26 cellular contexts compared by ENCODE assay signal in genomic region chr3:54905230-54905888, GRCh38. TPM values are rescaled to one million over a fixed set of nuclear protein-coding genes. Genes with fewer than 3 reads are reported as not detected.
DNase-seq lines count a peak whose midpoint lies in the region; TF ChIP-seq lines count a peak whose summit lies in the region.
"Had no signal": no experiment of that assay in that cellular context is flagged by ENCODE, and none has a peak within 500 bp of the region (broad histone marks: within the 10 kb centered on the region; RNA-seq: fewer than 3 reads in every experiment).

No MANE protein-coding gene starts in this region.

- TF ChIP-seq CTCF in HFFc6 (IDR thresholded peaks at IDR 0.05) (peak; percentile 32), astrocyte of the cerebellum (IDR thresholded peaks at IDR 0.05; ENCODE audit: low read depth, low read length, missing control alignments) (no peak)

- no peaks in the 10 kb centered on the region for H3K36me3 Mint-ChIP-seq in HFFc6 (ENCODE audit: low read depth)
- H3K36me3 Mint-ChIP-seq: activated CD4-positive, alpha-beta memory T cell treated with anti-CD3 and anti-CD28 coated beads for 36 hours; activated naive CD4-positive, alpha-beta T cell treated with anti-CD3 and anti-CD28 coated beads, Interleukin-2, amount 10 ng/mL, durations not matched to agents 7 days and 5 days; stimulated activated effector memory CD8-positive, alpha-beta T cell treated with anti-CD3 and anti-CD28 coated beads, Interleukin-12 subunit alpha, Interleukin-12 subunit beta, amount 100 ng/mL, for 72 hours had no signal

- H3K4me1 Mint-ChIP-seq in HFFc6 (ENCODE audit: low read depth), result peaks cover 83% of the 10 kb centered on the region
- H3K4me1 Mint-ChIP-seq: activated naive CD4-positive, alpha-beta T cell treated with anti-CD3 and anti-CD28 coated beads, Interleukin-2, amount 10 ng/mL, durations not matched to agents 7 days and 5 days; H9; stimulated activated effector memory CD8-positive, alpha-beta T cell treated with anti-CD3 and anti-CD28 coated beads, Interleukin-12 subunit alpha, Interleukin-12 subunit beta, amount 100 ng/mL, for 72 hours; WTC11 had no signal

- DNase-seq in HFFc6 (peak; percentile 58), astrocyte of the cerebellum (ENCODE audit: low read depth) (peak; percentile 53), iris pigment epithelial cell (ENCODE audit: low read depth) (peak; percentile 51), G401 (ENCODE audit: low spot score) (no peak)
- no peak for DNase-seq in central memory CD4-positive, alpha-beta T cell
- DNase-seq in activated CD4-positive, alpha-beta T cell treated with anti-CD3 and anti-CD28 coated beads, Interleukin-2, amount 50 U/mL, for 1 hour, result no peak
- DNase-seq: activated CD4-positive, alpha-beta memory T cell treated with anti-CD3 and anti-CD28 coated beads for 36 hours; activated naive CD4-positive, alpha-beta T cell treated with anti-CD3 and anti-CD28 coated beads, Interleukin-2, amount 10 ng/mL, durations not matched to agents 7 days and 5 days; BE2C; brain microvascular endothelial cell; gastrocnemius medialis; GDM1; H9; MG63; NCI-H1436; right cardiac atrium; T-helper 2 cell had no signal

- H3K27me3 Mint-ChIP-seq in HFFc6 (ENCODE audit: insufficient read depth), result no peaks in the 10 kb centered on the region; the same call in 1 of the 2 replicates
- H3K27me3 Mint-ChIP-seq: activated CD4-positive, alpha-beta memory T cell treated with anti-CD3 and anti-CD28 coated beads for 36 hours; activated naive CD4-positive, alpha-beta T cell treated with anti-CD3 and anti-CD28 coated beads, Interleukin-2, amount 10 ng/mL, durations not matched to agents 7 days and 5 days had no signal

- H3K9me3 Mint-ChIP-seq in HFFc6, result no peaks in the 10 kb centered on the region
- H3K9me3 Mint-ChIP-seq: activated CD4-positive, alpha-beta memory T cell treated with anti-CD3 and anti-CD28 coated beads for 36 hours; activated naive CD4-positive, alpha-beta T cell treated with anti-CD3 and anti-CD28 coated beads, Interleukin-2, amount 10 ng/mL, durations not matched to agents 7 days and 5 days; dendritic cell treated with granulocyte-macrophage colony-stimulating factor and Interleukin-4, amounts not matched to agents 40 ng/mL and 50 ng/mL, for 4 days; H9 had no signal

- H3K27me3 ChIP-seq in skeletal muscle satellite cell (ENCODE audit: control insufficient read depth, insufficient read depth, low read length), result no peaks in the 10 kb centered on the region
- H3K27me3 ChIP-seq: BE2C, brain microvascular endothelial cell, gastrocnemius medialis, MG63 had no signal

- H3K27ac Mint-ChIP-seq in HFFc6, result peak overlapping the region; percentile 42
- H3K27ac Mint-ChIP-seq: activated CD4-positive, alpha-beta memory T cell treated with anti-CD3 and anti-CD28 coated beads for 36 hours; activated naive CD4-positive, alpha-beta T cell treated with anti-CD3 and anti-CD28 coated beads, Interleukin-2, amount 10 ng/mL, durations not matched to agents 7 days and 5 days; dendritic cell treated with granulocyte-macrophage colony-stimulating factor and Interleukin-4, amounts not matched to agents 40 ng/mL and 50 ng/mL, for 4 days; stimulated activated effector memory CD8-positive, alpha-beta T cell treated with anti-CD3 and anti-CD28 coated beads, Interleukin-12 subunit alpha, Interleukin-12 subunit beta, amount 100 ng/mL, for 72 hours; WTC11 had no signal

- peak overlapping the region; percentile 5 for H3K4me2 ChIP-seq in skeletal muscle satellite cell (ENCODE audit: low read length)

- in situ Hi-C loops in astrocyte of the cerebellum (cut with HindIII; ENCODE audit: low sequenced_read_pairs), result no loop called here
- in situ Hi-C loops in G401 (cut with HindIII; ENCODE audit: low sequenced_read_pairs), result no loop called here

- peak overlapping the region; percentile 17 for H3K9ac ChIP-seq in skeletal muscle satellite cell (ENCODE audit: low read depth, low read length)

- no peaks in the 10 kb centered on the region for H3K9me3 ChIP-seq in skeletal muscle satellite cell (replicated peaks; ENCODE audit: low read length)
- H3K9me3 ChIP-seq: BE2C, gastrocnemius medialis, MG63, thoracic aorta had no signal

- H3K36me3 ChIP-seq in skeletal muscle satellite cell (ENCODE audit: insufficient read depth, low read length), result no peaks in the 10 kb centered on the region
- H3K36me3 ChIP-seq: BE2C, brain microvascular endothelial cell, gastrocnemius medialis, MG63, thoracic aorta had no signal

- peaks cover 37% of the 10 kb centered on the region for H3K4me1 ChIP-seq in skeletal muscle satellite cell (ENCODE audit: control insufficient read depth, insufficient read depth, low read length)
- H3K4me1 ChIP-seq: BE2C had no signal

- H3K4me3 ChIP-seq in astrocyte of the cerebellum (ENCODE audit: low read depth, low read length) (no peak overlapping the region), skeletal muscle satellite cell (ENCODE audit: low read length) (no peak overlapping the region)
- H3K4me3 ChIP-seq: gastrocnemius medialis, MG63, thoracic aorta had no signal

- H3K4me3 Mint-ChIP-seq in HFFc6, result peak overlapping the region; percentile 41
- H3K4me3 Mint-ChIP-seq: activated CD4-positive, alpha-beta memory T cell treated with anti-CD3 and anti-CD28 coated beads for 36 hours; activated naive CD4-positive, alpha-beta T cell treated with anti-CD3 and anti-CD28 coated beads, Interleukin-2, amount 10 ng/mL, durations not matched to agents 7 days and 5 days; dendritic cell treated with granulocyte-macrophage colony-stimulating factor and Interleukin-4, amounts not matched to agents 40 ng/mL and 50 ng/mL, for 4 days; H9; stimulated activated effector memory CD8-positive, alpha-beta T cell treated with anti-CD3 and anti-CD28 coated beads, Interleukin-12 subunit alpha, Interleukin-12 subunit beta, amount 100 ng/mL, for 72 hours; WTC11 had no signal

RNA-seq across cellular contexts. Expression of gene LRTM1, which starts 22.5 kb away (rescaled TPM):
- total RNA-seq in HFFc6 (2021; fragmentation: NEBNext Ultra II Directional; extraction: Animal tissue kit (Norgen Biotek cat#: 25700)), result not detected
- total RNA-seq in skeletal muscle satellite cell (2012; rRNA removed), result not detected in 2 replicates
- not detected in 2 replicates for total RNA-seq in G401 (2014; rRNA removed; shearing (Covaris generic))
- total RNA-seq: activated CD4-positive, alpha-beta memory T cell treated with anti-CD3 and anti-CD28 coated beads for 36 hours; endothelial cell of umbilical vein; gastrocnemius medialis; H9; HepG2; mucosa of gallbladder; OCI-LY7; right cardiac atrium; thoracic aorta; WTC11 had no signal

Comparison
In these comparisons a context has a peak if more than half of its experiments do, and no peak if none do; other contexts are left out.
1. DNase-seq: peak in HFFc6 (single experiment), astrocyte of the cerebellum (single experiment) and iris pigment epithelial cell (single experiment); none in central memory CD4-positive, alpha-beta T cell (single experiment), G401 (single experiment) and activated CD4-positive, alpha-beta T cell treated with anti-CD3 and anti-CD28 coated beads, Interleukin-2, amount 50 U/mL, for 1 hour (single experiment).